Comparison of ENCODE assay signal across 8 cellular contexts in genomic region chr12:54417712-54418440, GRCh38. TPM values are rescaled to one million over a fixed set of nuclear protein-coding genes. Genes with fewer than 3 reads are reported as not detected.
DNase-seq lines count a peak whose midpoint lies in the region; ATAC-seq and TF ChIP-seq lines count a peak whose summit lies in the region.

No MANE protein-coding gene starts in this region.

- ATAC-seq in naive thymus-derived CD8-positive, alpha-beta T cell: peak; percentile 4 to 10

- H3K27ac Mint-ChIP-seq in CD14-positive monocyte: peak overlapping the region; percentile 88 to 99 (median 99)
- H3K27ac Mint-ChIP-seq in naive thymus-derived CD8-positive, alpha-beta T cell: peak overlapping the region; percentile 93 to 100 (median 98)

- intact Hi-C loops in CD14-positive monocyte (cut with micrococcal nuclease): no loop called here

- TF ChIP-seq CTCF in CD14-positive monocyte (IDR thresholded peaks at IDR 0.05): no peak

- peaks cover 76% of the 10 kb centered on the region for H3K4me1 Mint-ChIP-seq in CD14-positive monocyte
- peaks cover 42 to 86% (median 73%) of the 10 kb centered on the region in 4 donors for H3K4me1 Mint-ChIP-seq in naive thymus-derived CD8-positive, alpha-beta T cell

- POLR2A ChIA-PET in naive thymus-derived CD8-positive, alpha-beta T cell (lab: Charles Lee): interaction anchor here (0.6 to 11.6 kb wide), 7 partner anchors 9 to 1214 kb away, joined by 3 to 142 read pairs (median 5); no protein-coding TSS in a partner anchor

- peak overlapping the region; percentile 100 for H3K4me3 Mint-ChIP-seq in CD14-positive monocyte
- peak overlapping the region; percentile 77 to 98 (median 94) for H3K4me3 Mint-ChIP-seq in naive thymus-derived CD8-positive, alpha-beta T cell

- peaks cover 2 to 5% (median 2%) of the 10 kb centered on the region in 3 donors for H3K27me3 Mint-ChIP-seq in CD14-positive monocyte (ENCODE audit: low read depth in 3 of 3)
- H3K27me3 Mint-ChIP-seq in naive thymus-derived CD8-positive, alpha-beta T cell: no peaks in the 10 kb centered on the region

- peaks cover 12 to 14% of the 10 kb centered on the region in 2 donors for H3K36me3 Mint-ChIP-seq in CD14-positive monocyte
- no peaks in the 10 kb centered on the region for H3K36me3 Mint-ChIP-seq in naive thymus-derived CD8-positive, alpha-beta T cell

- peaks cover 0 to 3% (median 0%) of the 10 kb centered on the region in 7 donors for H3K9me3 Mint-ChIP-seq in CD14-positive monocyte
- H3K9me3 Mint-ChIP-seq in naive thymus-derived CD8-positive, alpha-beta T cell: peaks cover 0 to under 1% (median 0%) of the 10 kb centered on the region in 9 donors

- DNase-seq in CD14-positive monocyte (ENCODE audit: low spot score) (no peak), ecto neural progenitor cell (ENCODE audit: low spot score) (peak; percentile 67), epidermal melanocyte (ENCODE audit: insufficient read length, low spot score) (no peak), DMS53 treated with DMSO at 0.1 percent for 48 hours (lab: John Stamatoyannopoulos, UW; ENCODE audit: unreplicated experiment) (no peak), AG08395 (ENCODE audit: low spot score) (no peak), cerebellar nuclear complex (lab: John Stamatoyannopoulos, UW) (no peak)
- peak in 3 of 10 donors; percentile 27 to 48 (median 42) for DNase-seq in naive thymus-derived CD8-positive, alpha-beta T cell

TF ChIP-seq in PFSK-1, 5 proteins besides CTCF, POLR2A, EP300 and RAD21:
- TF ChIP-seq FOXP2 (optimal IDR thresholded peaks at IDR 0.05; ENCODE audit: borderline replicate concordance, extremely low read depth, extremely low read length, insufficient read depth) (no peak), REST (IDR thresholded peaks at IDR 0.05; ENCODE audit: insufficient read depth in 1 of 2, low read depth in 2 of 2, low read length in 2 of 2) (no peak), POLR2AphosphoS5 (IDR thresholded peaks at IDR 0.05; ENCODE audit: low read depth, low read length) (no peak; the same call in 1 of the 2 replicates), TAF1 (IDR thresholded peaks at IDR 0.05; ENCODE audit: borderline replicate concordance, insufficient read depth, low read length) (no peak), SIN3A (IDR thresholded peaks at IDR 0.05; ENCODE audit: borderline replicate concordance, insufficient read depth, low read length) (0 out of 2 replicates have a peak, but pooled peaks have one; percentile 41)

RNA-seq across cellular contexts. Expression of gene ITGA5, which starts 1.2 kb away (rescaled TPM):
- 10 to 100 TPM; 85.5 to 99.4 TPM for polyA plus RNA-seq in CD14-positive monocyte
- polyA plus RNA-seq in PFSK-1 (2012; ENCODE audit: insufficient read length, low read depth): 115 TPM
- total RNA-seq in naive thymus-derived CD8-positive, alpha-beta T cell: 100 to 1,000 TPM; 126 to 127 TPM
- 10 to 100 TPM; 13.4 to 44.5 (median 19.7) TPM for polyA plus RNA-seq in naive thymus-derived CD8-positive, alpha-beta T cell

RNA-seq across cellular contexts. Expression of gene ZNF385A, which starts 33.3 kb away (rescaled TPM):
- 10 to 100 TPM; 53.9 to 78.3 TPM for polyA plus RNA-seq in CD14-positive monocyte
- 9.9 TPM for polyA plus RNA-seq in PFSK-1 (2012; ENCODE audit: insufficient read length, low read depth)
- total RNA-seq in naive thymus-derived CD8-positive, alpha-beta T cell: 1 to 10 TPM; 1.7 to 3.2 TPM
- polyA plus RNA-seq in naive thymus-derived CD8-positive, alpha-beta T cell: under 1 TPM in 1 of 3 donors, not detected in 2; 0.42 TPM

RNA-seq across cellular contexts. Expression of gene GPR84, which starts 53.6 kb away (rescaled TPM):
- 1 to 10 TPM; 2.4 to 5.6 TPM for polyA plus RNA-seq in CD14-positive monocyte
- polyA plus RNA-seq in PFSK-1 (2012; ENCODE audit: insufficient read length, low read depth): 0.50 TPM
- total RNA-seq in naive thymus-derived CD8-positive, alpha-beta T cell: not detected
- not detected for polyA plus RNA-seq in naive thymus-derived CD8-positive, alpha-beta T cell

RNA-seq across cellular contexts. Expression of gene GTSF1, which starts 55.5 kb away (rescaled TPM):
- 1 to 10 TPM; 3.1 to 5.8 TPM for polyA plus RNA-seq in CD14-positive monocyte
- polyA plus RNA-seq in PFSK-1 (2012; ENCODE audit: insufficient read length, low read depth): not detected
- 1 to 10 TPM; 3.6 to 3.8 TPM for total RNA-seq in naive thymus-derived CD8-positive, alpha-beta T cell
- polyA plus RNA-seq in naive thymus-derived CD8-positive, alpha-beta T cell: 10 to 100 TPM; 13.7 to 16.7 (median 15.3) TPM

Comparison
In these comparisons a context has a peak if more than half of its experiments do, and no peak if none do; other contexts are left out.
1. RNA of gene ZNF385A, which starts 33.3 kb away (polyA plus RNA-seq): 53.9 to 78.3 TPM in CD14-positive monocyte; 0.42 TPM in naive thymus-derived CD8-positive, alpha-beta T cell; every median in the first group is over 10 times any median in the second.